ENCODE assay signal across 7 cellular contexts in the genomic region with DNA sequence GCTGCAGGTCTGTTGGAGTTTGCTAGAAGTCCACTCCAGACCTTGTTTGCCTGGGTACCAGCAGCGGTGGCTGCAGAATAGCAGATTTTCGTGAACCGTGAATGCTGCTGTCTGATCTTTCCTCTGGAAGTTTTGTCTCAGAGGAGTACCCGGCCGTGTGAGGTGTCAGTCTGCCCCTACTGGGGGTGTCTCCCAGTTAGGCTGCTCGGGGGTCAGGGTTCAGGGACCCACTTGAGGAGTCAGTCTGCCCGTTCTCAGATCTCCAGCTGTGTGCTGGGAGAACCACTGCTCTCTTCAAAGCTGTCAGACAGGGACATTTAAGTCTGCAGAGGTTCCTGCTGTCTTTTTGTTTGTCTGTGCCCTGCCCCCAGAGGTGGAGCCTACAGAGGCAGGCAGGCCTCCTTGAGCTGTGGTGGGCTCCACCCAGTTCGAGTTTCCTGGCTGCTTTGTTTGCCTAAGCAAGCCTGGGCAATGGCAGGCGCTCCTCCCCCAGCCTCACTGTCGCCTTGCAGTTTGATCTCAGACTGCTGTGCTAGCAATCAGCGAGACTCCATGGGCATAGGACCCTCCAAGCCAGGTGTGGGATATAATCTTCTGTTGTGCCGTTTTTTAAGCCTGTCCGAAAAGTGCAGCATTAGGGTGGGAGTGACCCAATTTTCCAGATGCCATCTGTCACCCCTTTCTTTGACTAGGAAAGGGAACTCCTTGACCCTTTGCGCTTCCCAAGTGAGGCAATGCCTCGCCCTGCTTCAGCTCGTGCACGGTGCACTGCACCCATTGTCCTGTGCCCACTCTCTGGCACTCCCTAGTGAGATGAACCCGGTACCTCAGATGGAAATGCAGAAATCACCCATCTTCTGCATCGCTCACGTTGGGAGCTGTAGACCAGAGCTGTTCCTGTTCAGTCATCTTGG. TPM values are rescaled to one million over a fixed set of nuclear protein-coding genes. Genes with fewer than 3 reads are reported as not detected.
DNase-seq lines count a peak whose midpoint lies in the region; TF ChIP-seq lines count a peak whose summit lies in the region.
"Not testable (repeated sequence)": the region's sequence is repeated elsewhere in the genome, so short reads cannot be mapped to it uniquely, and the experiment has no call there.

No MANE protein-coding gene starts in this region.

- CTCF ChIA-PET in MCF 10A (lab: Yijun Ruan, JAX) = interaction anchor here (1.1 to 1.5 kb wide), 2 partner anchors 140 to 310 kb away, joined by 3 read pairs; no protein-coding TSS in a partner anchor

- not testable (repeated sequence) for H3K27me3 Mint-ChIP-seq in MCF 10A (ENCODE audit: insufficient read depth, unreplicated experiment)

- H3K27me3 ChIP-seq in left ventricle myocardium inferior (ENCODE audit: low read depth); prostate gland (replicated peaks; ENCODE audit: insufficient read depth): not testable (repeated sequence)

- not testable (repeated sequence) for TF ChIP-seq CTCF in MCF 10A (IDR thresholded peaks at IDR 0.05; ENCODE audit: unreplicated experiment); left ventricle myocardium inferior (IDR thresholded peaks at IDR 0.05; ENCODE audit: borderline replicate concordance); prostate gland (IDR thresholded peaks at IDR 0.05)

- H3K9ac ChIP-seq in ES-I3 (ENCODE audit: low read depth, low read length) = peak overlapping the region; percentile 28; the same call in 1 of the 2 replicates

- not testable (repeated sequence) for TF ChIP-seq POLR2A in prostate gland (IDR thresholded peaks at IDR 0.05)

- intact Hi-C loops in MCF 10A (cut with micrococcal nuclease); left ventricle myocardium inferior (cut with micrococcal nuclease); prostate gland (cut with DNase I): not testable (repeated sequence)

- H3K4me1 ChIP-seq in ES-I3 (ENCODE audit: insufficient read depth, low read length); left ventricle myocardium inferior; prostate gland (replicated peaks): not testable (repeated sequence)

- BruUV-seq in MCF 10A (replicated peaks; lab: Mats Ljungman, UMichigan) = not testable (repeated sequence)

- H3K9me3 Mint-ChIP-seq in MCF 10A (ENCODE audit: unreplicated experiment) = not testable (repeated sequence)

- 68% methylated on average over 20 of the region's 20 CpGs for WGBS in prostate gland

- peak overlapping the region; percentile 62 for H3K27ac ChIP-seq in left ventricle myocardium inferior (replicated peaks)
- H3K27ac ChIP-seq in prostate gland = not testable (repeated sequence)

- H3K9me3 ChIP-seq in ES-I3 (ENCODE audit: control insufficient read depth, insufficient read depth, low read length); prostate gland: not testable (repeated sequence)
- H3K9me3 ChIP-seq in left ventricle myocardium inferior (replicated peaks) = peaks cover 37% of the 10 kb centered on the region

- H3K27ac Mint-ChIP-seq in MCF 10A (ENCODE audit: low read depth, unreplicated experiment) = not testable (repeated sequence)

- not testable (repeated sequence) for H3K4me1 Mint-ChIP-seq in MCF 10A (ENCODE audit: insufficient read depth, unreplicated experiment)

- H3K4me3 Mint-ChIP-seq in MCF 10A (ENCODE audit: unreplicated experiment) = peak overlapping the region; percentile 51

- DNase-seq in NCI-H2227 (lab: John Stamatoyannopoulos, UW; ENCODE audit: unreplicated experiment) = peak; percentile 18
- DNase-seq in T-helper 2 cell = peak in 3 of 5 experiments; percentile 35 to 49 (median 48)
- peak; percentile 29 for DNase-seq in activated T-cell treated with anti-CD3 and anti-CD28 coated beads for 1 hour (ENCODE audit: low read depth)
- peak; percentile 26 for DNase-seq in MCF 10A (ENCODE audit: unreplicated experiment)
- DNase-seq in left ventricle myocardium inferior = peak; percentile 20
- DNase-seq in prostate gland (ENCODE audit: low spot score) = peak; percentile 10

- not testable (repeated sequence) for H3K36me3 ChIP-seq in ES-I3 (ENCODE audit: insufficient read depth, low read length); prostate gland
- peaks cover 12% of the 10 kb centered on the region for H3K36me3 ChIP-seq in left ventricle myocardium inferior

- POLR2A ChIA-PET in MCF 10A (lab: Yijun Ruan, JAX) = interaction anchor here (0.8 to 1.7 kb wide), 3 partner anchors 14 to 373 kb away, joined by 3 to 4 read pairs (median 3); no protein-coding TSS in a partner anchor

- H3K36me3 Mint-ChIP-seq in MCF 10A (ENCODE audit: insufficient read depth, unreplicated experiment) = not testable (repeated sequence)

- not testable (repeated sequence) for H3K4me3 ChIP-seq in left ventricle myocardium inferior, prostate gland

RNA-seq across cellular contexts. Expression of a gene that starts 22.5 kb away (rescaled TPM):
- total RNA-seq in MCF 10A (2022) (19.5 and 23.0 TPM in 2 replicates), left ventricle myocardium inferior (6.3 TPM), prostate gland (10 to 100 TPM; 16.0 to 20.3 TPM)
